11 cellular contexts compared by ENCODE assay signal in genomic region chr11:125036933-125037332, GRCh38. TPM values are rescaled to one million over a fixed set of nuclear protein-coding genes. Genes with fewer than 3 reads are reported as not detected.
DNase-seq lines count a peak whose midpoint lies in the region; ATAC-seq, FAIRE-seq and TF ChIP-seq lines count a peak whose summit lies in the region.
"Had no signal": no experiment of that assay in that cellular context is flagged by ENCODE, and none has a peak within 500 bp of the region (broad histone marks: within the 10 kb centered on the region; RNA-seq: fewer than 3 reads in every experiment).

No MANE protein-coding gene starts in this region.

- POLR2A ChIA-PET in HEK293 (lab: Yijun Ruan, JAX), result no interaction called here

- H3K27ac ChIP-seq in HEK293 (ENCODE audit: extremely low read depth, low read depth, low read length) (no peak overlapping the region), left lung (no peak overlapping the region)
- H3K27ac ChIP-seq: testis had no signal

- CTCF ChIA-PET in HEK293 (lab: Yijun Ruan, JAX), result no interaction called here

- intact Hi-C loops in left lung (cut with DNase I), result no loop called here

- no peak overlapping the region for H3K4me3 ChIP-seq in AG09309 (ENCODE audit: control insufficient read depth, low read depth, low read length)
- H3K4me3 ChIP-seq in HEK293 (ENCODE audit: low read depth, low read length), result no peak overlapping the region
- no peak overlapping the region for H3K4me3 ChIP-seq in left lung
- H3K4me3 ChIP-seq: testis had no signal

- H3K36me3 ChIP-seq in HEK293 (ENCODE audit: control insufficient read depth in 2 of 2, insufficient read depth in 1 of 2, low read length in 2 of 2) (peaks cover 0 to 16% of the 10 kb centered on the region in 2 experiments; a peak in 1 of 3 replicates), left lung (peaks cover 0 to 8% of the 10 kb centered on the region in 2 donors)

- H3K9me3 ChIP-seq in HEK293 (ENCODE audit: control insufficient read depth, insufficient read depth, low read depth, low read length) (no peaks in the 10 kb centered on the region), left lung (peaks cover 0 to 16% of the 10 kb centered on the region in 2 donors)
- H3K9me3 ChIP-seq: testis had no signal

- ATAC-seq in HG02610 (IDR thresholded peaks at IDR 0.05; ENCODE audit: unreplicated experiment) (no peak), left lung (no peak)

- H3K4me1 ChIP-seq in HEK293 (ENCODE audit: control insufficient read depth, insufficient read depth, low read length) (no peaks in the 10 kb centered on the region), left lung (no peaks in the 10 kb centered on the region)
- H3K4me1 ChIP-seq: testis had no signal

- H3K27me3 ChIP-seq in left lung, result no peaks in the 10 kb centered on the region
- H3K27me3 ChIP-seq: testis had no signal

- TF ChIP-seq CTCF in AG09309 (IDR thresholded peaks at IDR 0.05; ENCODE audit: control insufficient read depth, insufficient read depth, low read depth, low read length, missing control alignments) (no peak), HEK293 (tag by site-specific recombination; IDR thresholded peaks at IDR 0.05) (no peak), D721Med (IDR thresholded peaks at IDR 0.05; ENCODE audit: insufficient read depth, missing control alignments) (no peak), left lung (IDR thresholded peaks at IDR 0.05) (no peak)

- FAIRE-seq in D721Med (lab: Jason Lieb, UNC), result no peak

- DNase-seq in AG09309 (ENCODE audit: low read depth) (peak; percentile 31), amniotic epithelial cell (ENCODE audit: low read depth) (peak; percentile 62), iris pigment epithelial cell (ENCODE audit: low read depth) (peak; percentile 89), D721Med (ENCODE audit: insufficient read length, low spot score) (no peak), UCSD-AML1 (lab: John Stamatoyannopoulos, UW; ENCODE audit: unreplicated experiment) (no peak), left lung (no peak)
- DNase-seq: activated gamma-delta T cell treated with Interleukin-2 at 50 U/mL for 16 hours; stimulated activated CD4-positive, alpha-beta T cell treated with anti-CD3 and anti-CD28 coated beads, Interleukin-1b, Interleukin-23, amount 100 ng/mL, for 48 hours; testis had no signal

TF ChIP-seq in HEK293, 187 proteins besides CTCF, POLR2A, EP300 and RAD21:
- TF ChIP-seq ZBTB21 (tag by site-specific recombination; IDR thresholded peaks at IDR 0.05) (0 out of 2 replicates have a peak, but pooled peaks have one; percentile 27), IKZF3 (tag by site-specific recombination; IDR thresholded peaks at IDR 0.05) (no peak)

RNA-seq across cellular contexts. Expression of gene SLC37A2, which starts 26.2 kb away (rescaled TPM):
- total RNA-seq in left lung, result 10 to 100 TPM; 19.3 to 42.5 TPM

Comparison
In these comparisons a context has a peak if more than half of its experiments do, and no peak if none do; other contexts are left out.
1. DNase-seq: peak in AG09309 (single experiment), amniotic epithelial cell (single experiment) and iris pigment epithelial cell (single experiment); none in D721Med (single experiment), UCSD-AML1 (single experiment) and left lung (0 of 2).